2 cellular contexts compared by ENCODE assay signal in the genomic region with DNA sequence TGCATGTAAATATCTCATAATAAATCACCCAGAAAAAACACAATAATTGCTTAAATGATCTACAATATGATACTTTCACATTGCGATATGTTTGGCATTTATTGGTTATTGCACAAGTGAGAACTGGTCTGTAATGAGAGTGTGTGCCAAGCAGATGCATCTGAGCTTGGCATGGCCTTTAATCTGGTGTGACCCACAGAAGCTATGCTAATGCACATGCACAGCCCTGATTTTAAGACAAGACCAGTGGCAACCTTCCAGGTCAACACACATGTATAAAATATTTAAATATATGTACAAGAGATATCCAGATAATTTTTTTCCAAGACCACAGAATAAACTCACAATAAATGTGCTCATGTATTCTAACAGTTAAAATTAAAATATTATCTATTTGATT.
TF ChIP-seq lines count a peak whose summit lies in the region.

No MANE protein-coding gene starts in this region.

TF ChIP-seq in liver, 16 proteins besides CTCF, POLR2A, EP300 and RAD21:
- no peak for TF ChIP-seq EGR1 (IDR thresholded peaks at IDR 0.05; ENCODE audit: low read depth in 2 of 2)
- peak in 1 of 2 donors; percentile 7 for TF ChIP-seq RXRA (IDR thresholded peaks at IDR 0.05)
- TF ChIP-seq GABPA (IDR thresholded peaks at IDR 0.05 in 1 of 2, conservative IDR thresholded peaks at IDR 0.05 in 1 of 2), result no peak
- TF ChIP-seq HNF4G (IDR thresholded peaks at IDR 0.05), result no peak
- TF ChIP-seq, protein P1, sequence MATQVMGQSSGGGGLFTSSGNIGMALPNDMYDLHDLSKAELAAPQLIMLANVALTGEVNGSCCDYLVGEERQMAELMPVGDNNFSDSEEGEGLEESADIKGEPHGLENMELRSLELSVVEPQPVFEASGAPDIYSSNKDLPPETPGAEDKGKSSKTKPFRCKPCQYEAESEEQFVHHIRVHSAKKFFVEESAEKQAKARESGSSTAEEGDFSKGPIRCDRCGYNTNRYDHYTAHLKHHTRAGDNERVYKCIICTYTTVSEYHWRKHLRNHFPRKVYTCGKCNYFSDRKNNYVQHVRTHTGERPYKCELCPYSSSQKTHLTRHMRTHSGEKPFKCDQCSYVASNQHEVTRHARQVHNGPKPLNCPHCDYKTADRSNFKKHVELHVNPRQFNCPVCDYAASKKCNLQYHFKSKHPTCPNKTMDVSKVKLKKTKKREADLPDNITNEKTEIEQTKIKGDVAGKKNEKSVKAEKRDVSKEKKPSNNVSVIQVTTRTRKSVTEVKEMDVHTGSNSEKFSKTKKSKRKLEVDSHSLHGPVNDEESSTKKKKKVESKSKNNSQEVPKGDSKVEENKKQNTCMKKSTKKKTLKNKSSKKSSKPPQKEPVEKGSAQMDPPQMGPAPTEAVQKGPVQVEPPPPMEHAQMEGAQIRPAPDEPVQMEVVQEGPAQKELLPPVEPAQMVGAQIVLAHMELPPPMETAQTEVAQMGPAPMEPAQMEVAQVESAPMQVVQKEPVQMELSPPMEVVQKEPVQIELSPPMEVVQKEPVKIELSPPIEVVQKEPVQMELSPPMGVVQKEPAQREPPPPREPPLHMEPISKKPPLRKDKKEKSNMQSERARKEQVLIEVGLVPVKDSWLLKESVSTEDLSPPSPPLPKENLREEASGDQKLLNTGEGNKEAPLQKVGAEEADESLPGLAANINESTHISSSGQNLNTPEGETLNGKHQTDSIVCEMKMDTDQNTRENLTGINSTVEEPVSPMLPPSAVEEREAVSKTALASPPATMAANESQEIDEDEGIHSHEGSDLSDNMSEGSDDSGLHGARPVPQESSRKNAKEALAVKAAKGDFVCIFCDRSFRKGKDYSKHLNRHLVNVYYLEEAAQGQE (IDR thresholded peaks at IDR 0.05), result no peak
- no peak for TF ChIP-seq SP1 (IDR thresholded peaks at IDR 0.05)

TF ChIP-seq in HepG2, 621 proteins besides CTCF, POLR2A, EP300 and RAD21:
- no peak for TF ChIP-seq SOX6 (IDR thresholded peaks at IDR 0.05)
- no peak for TF ChIP-seq SOX6 (CRISPR knock-in tag; IDR thresholded peaks at IDR 0.05)
- TF ChIP-seq KDM1A (CRISPR knock-in tag; IDR thresholded peaks at IDR 0.05), result no peak
- no peak for TF ChIP-seq ZZZ3 (CRISPR knock-in tag; IDR thresholded peaks at IDR 0.05; ENCODE audit: borderline replicate concordance)
- no peak for TF ChIP-seq ZNF17 (CRISPR knock-in tag; IDR thresholded peaks at IDR 0.05)
- TF ChIP-seq GATA4 (IDR thresholded peaks at IDR 0.05; ENCODE audit: borderline replicate concordance, low read depth), result no peak
- no peak for TF ChIP-seq PHF20 (CRISPR knock-in tag; IDR thresholded peaks at IDR 0.05)
- no peak for TF ChIP-seq ZNF747 (CRISPR knock-in tag; IDR thresholded peaks at IDR 0.05; ENCODE audit: borderline replicate concordance)
